In the genomic region with DNA sequence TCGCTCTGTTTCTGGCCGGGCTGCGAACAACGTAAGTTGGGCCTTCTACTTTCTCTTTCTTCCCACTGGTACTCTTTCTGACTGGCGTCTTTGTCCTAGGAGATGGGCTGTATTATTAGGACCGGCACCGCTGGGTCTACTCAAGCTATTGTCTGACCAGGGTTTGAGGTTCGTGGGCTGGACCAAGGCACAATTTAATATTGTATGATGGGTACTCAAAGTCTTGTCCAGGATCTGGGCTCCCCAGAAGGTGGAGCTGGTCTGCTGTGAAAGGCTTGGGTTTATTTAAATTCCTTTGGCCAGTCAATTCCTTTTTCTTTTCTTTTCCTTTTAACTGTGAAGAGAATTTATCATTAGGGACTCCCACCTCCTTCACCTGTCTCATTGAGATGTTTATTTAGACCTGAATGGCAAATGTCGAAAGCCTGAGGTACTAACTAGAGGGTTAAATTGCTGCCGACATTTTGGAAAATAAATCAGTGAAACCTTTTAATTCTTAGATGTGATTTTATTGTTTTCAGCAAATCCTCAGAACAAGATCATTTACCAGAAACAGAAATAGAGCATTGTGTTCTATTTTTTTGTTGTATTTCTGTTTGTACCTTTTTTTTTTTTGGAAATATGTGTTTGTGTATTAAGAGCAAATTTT, we compare ENCODE assay signal across 1 cellular context.
TF ChIP-seq lines count a peak whose summit lies in the region.

No MANE protein-coding gene starts in this region.

TF ChIP-seq in HCT116, 20 proteins besides CTCF, POLR2A, EP300 and RAD21 (continued from another document):
- TF ChIP-seq JUND (IDR thresholded peaks at IDR 0.05) (no peak), ZFX (IDR thresholded peaks at IDR 0.05) (no peak), FOSL1 (IDR thresholded peaks at IDR 0.05; ENCODE audit: low read depth) (no peak), SP1 (IDR thresholded peaks at IDR 0.05; ENCODE audit: low read depth) (no peak), TCF7L2 (IDR thresholded peaks at IDR 0.05; ENCODE audit: borderline replicate concordance, extremely low read depth, insufficient read depth, insufficient read length) (no peak), CBX3 (IDR thresholded peaks at IDR 0.05; ENCODE audit: low read depth) (no peak), EZH2phosphoT487 (IDR thresholded peaks at IDR 0.05; ENCODE audit: borderline replicate concordance) (no peak), YY1 (IDR thresholded peaks at IDR 0.05; ENCODE audit: extremely low read depth, insufficient replicate concordance, low read depth, low read length) (no peak), EGR1 (IDR thresholded peaks at IDR 0.05; ENCODE audit: low read depth) (no peak)
- TF ChIP-seq, protein P1, sequence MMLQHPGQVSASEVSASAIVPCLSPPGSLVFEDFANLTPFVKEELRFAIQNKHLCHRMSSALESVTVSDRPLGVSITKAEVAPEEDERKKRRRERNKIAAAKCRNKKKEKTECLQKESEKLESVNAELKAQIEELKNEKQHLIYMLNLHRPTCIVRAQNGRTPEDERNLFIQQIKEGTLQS (IDR thresholded peaks at IDR 0.05) = no peak
